In the genomic region with DNA sequence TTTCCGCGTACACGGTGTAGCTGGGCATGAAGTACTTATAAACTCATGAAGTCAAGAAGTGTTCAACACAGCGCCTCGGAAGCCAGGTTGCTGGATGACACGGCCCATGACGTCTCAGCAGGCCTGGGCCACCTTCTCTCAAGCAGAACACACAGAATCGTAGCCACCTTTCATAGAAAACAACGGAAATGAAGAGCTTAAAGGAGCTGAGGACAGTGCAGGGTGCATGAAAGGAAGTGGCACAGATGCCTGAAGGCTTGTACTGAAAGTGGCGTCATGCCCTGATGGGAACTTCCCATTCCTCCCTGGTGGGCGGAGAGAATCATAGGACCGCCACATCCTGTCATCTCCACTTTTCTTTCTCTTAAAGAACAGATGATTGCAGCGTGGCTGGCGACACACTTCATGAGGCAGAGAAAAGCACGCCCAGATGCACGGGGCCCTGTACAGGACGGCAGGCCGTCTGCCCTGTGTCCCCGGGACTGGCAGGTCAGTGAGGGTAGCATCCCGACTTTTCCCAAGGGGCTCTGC, we compare ENCODE assay signal across 8 cellular contexts. TPM values are rescaled to one million over a fixed set of nuclear protein-coding genes. Genes with fewer than 3 reads are reported as not detected.
A peak's percentile ranks its signal among the peaks of the same experiment; 100 is the strongest.
DNase-seq lines count a peak whose midpoint lies in the region; ATAC-seq and TF ChIP-seq lines count a peak whose summit lies in the region.

No MANE protein-coding gene starts in this region.

- TF ChIP-seq POLR2A in thyroid gland (IDR thresholded peaks at IDR 0.05), result no peak

- intact Hi-C loops in thyroid gland (cut with DNase I), result no loop called here

- H3K36me3 Mint-ChIP-seq in memory B cell, result no peaks in the 10 kb centered on the region

- H3K9me2 ChIP-seq in Karpas-422 (replicated peaks; ENCODE audit: insufficient read depth, low read length), result no peaks in the 10 kb centered on the region

- H3K27me3 ChIP-seq in Karpas-422 (ENCODE audit: low read length) (no peaks in the 10 kb centered on the region), thyroid gland (no peaks in the 10 kb centered on the region)

- H3K4me3 ChIP-seq in Karpas-422 (ENCODE audit: low read length) (no peak overlapping the region), thyroid gland (replicated peaks in 1 of 3) (no peak overlapping the region)

- no peak overlapping the region for H2AFZ ChIP-seq in Karpas-422 (ENCODE audit: low read length)

- peak overlapping the region; percentile 81 for H3K4me3 Mint-ChIP-seq in memory B cell

- H3K27ac ChIP-seq in Karpas-422 (ENCODE audit: low read length) (no peak overlapping the region), thyroid gland (peak overlapping the region; percentile 19 to 66 (median 64))

- no peak for TF ChIP-seq CTCF in thyroid gland (IDR thresholded peaks at IDR 0.05)

- H3K4me1 ChIP-seq in Karpas-422 (ENCODE audit: low read length) (peaks cover 16% of the 10 kb centered on the region), thyroid gland (peaks cover 9 to 21% of the 10 kb centered on the region in 2 donors)

- H3K4me2 ChIP-seq in Karpas-422 (ENCODE audit: low read depth, low read length, poor library complexity, severe bottlenecking), result peak overlapping the region; percentile 40

- H3K9ac ChIP-seq in Karpas-422 (ENCODE audit: low read length), result no peak overlapping the region

- no peaks in the 10 kb centered on the region for H3K9me3 Mint-ChIP-seq in memory B cell

- 59 to 63% methylated on average over 19 to 20 of the region's 20 CpGs for WGBS in thyroid gland, 2 donors

- DNase-seq in DMS79 treated with DMSO at 0.1 percent for 48 hours (lab: John Stamatoyannopoulos, UW) (peak; percentile 53), Karpas-422 (peak; percentile 61), memory B cell (ENCODE audit: low spot score in 2 of 2) (peak; percentile 62 to 75), thyroid gland (peak; percentile 87), NCI-H1092 (lab: John Stamatoyannopoulos, UW) (no peak), DMS153 treated with DMSO at 0.1 percent for 48 hours (lab: John Stamatoyannopoulos, UW; ENCODE audit: unreplicated experiment) (no peak)
- peak; percentile 70 for DNase-seq in activated T-cell treated with anti-CD3 and anti-CD28 coated beads, Interleukin-2, amount 50 U/mL, for 1 hour

- H3K27me3 Mint-ChIP-seq in memory B cell, result no peaks in the 10 kb centered on the region

- peaks cover 55% of the 10 kb centered on the region for H4K20me1 ChIP-seq in Karpas-422 (ENCODE audit: insufficient read depth, low read depth, low read length)

- no peak overlapping the region for H3K27ac Mint-ChIP-seq in memory B cell

- peaks cover 8% of the 10 kb centered on the region for H3K4me1 Mint-ChIP-seq in memory B cell

- no peaks in the 10 kb centered on the region for H3K36me3 ChIP-seq in Karpas-422 (ENCODE audit: insufficient read depth, low read length)
- no peaks in the 10 kb centered on the region for H3K36me3 ChIP-seq in thyroid gland

- no peaks in the 10 kb centered on the region for H3K79me2 ChIP-seq in Karpas-422 (ENCODE audit: low read length)

- H3K9me3 ChIP-seq in Karpas-422 (ENCODE audit: low read length) (no peaks in the 10 kb centered on the region), thyroid gland (no peaks in the 10 kb centered on the region)

- ATAC-seq in GM21381 (IDR thresholded peaks at IDR 0.05; ENCODE audit: unreplicated experiment) (peak; percentile 79), memory B cell (ENCODE audit: low read depth) (peak; percentile 88)

RNA-seq across cellular contexts. Expression of a gene that starts 31.1 kb away (rescaled TPM):
- 8.5 and 16.5 TPM in 2 replicates for total RNA-seq in Karpas-422 (2014; rRNA removed; shearing (Covaris generic); ENCODE audit: low replicate concordance)
- 10 to 100 TPM; 12.9 to 91.6 (median 39.8) TPM for total RNA-seq in thyroid gland

Comparison
In these comparisons a context has a peak if more than half of its experiments do, and no peak if none do; other contexts are left out.
1. DNase-seq: peak in DMS79 treated with DMSO at 0.1 percent for 48 hours (single experiment), Karpas-422 (single experiment), activated T-cell treated with anti-CD3 and anti-CD28 coated beads, Interleukin-2, amount 50 U/mL, for 1 hour (single experiment), memory B cell (2 of 2) and thyroid gland (2 of 2); none in NCI-H1092 (single experiment) and DMS153 treated with DMSO at 0.1 percent for 48 hours (single experiment).